10 cellular contexts compared by ENCODE assay signal in genomic region chr15:69299451-69300128, GRCh38. TPM values are rescaled to one million over a fixed set of nuclear protein-coding genes. Genes with fewer than 3 reads are reported as not detected.
DNase-seq lines count a peak whose midpoint lies in the region; TF ChIP-seq lines count a peak whose summit lies in the region.
"Had no signal": no experiment of that assay in that cellular context is flagged by ENCODE, and none has a peak within 500 bp of the region (broad histone marks: within the 10 kb centered on the region; RNA-seq: fewer than 3 reads in every experiment).

No MANE protein-coding gene starts in this region.

- H2AFZ ChIP-seq in MM.1S (ENCODE audit: low read length) = no peak overlapping the region
- H2AFZ ChIP-seq in neuronal stem cell (ENCODE audit: low read length) = peak overlapping the region; percentile 79

- H3K4me1 ChIP-seq in MM.1S (ENCODE audit: low read length) = no peaks in the 10 kb centered on the region
- peaks cover 10 to 36% (median 15%) of the 10 kb centered on the region in 3 donors for H3K4me1 ChIP-seq in esophagus squamous epithelium
- peaks cover 0 to 5% of the 10 kb centered on the region in 2 donors for H3K4me1 ChIP-seq in neuronal stem cell (ENCODE audit: control insufficient read depth in 2 of 2, insufficient read depth in 1 of 2, low read depth in 1 of 2, low read length in 2 of 2)

- TF ChIP-seq POLR2A in esophagus squamous epithelium (IDR thresholded peaks at IDR 0.05) = no peak

- peak overlapping the region; percentile 78 for H3K18ac ChIP-seq in neuronal stem cell (ENCODE audit: low read length)

- H4K91ac ChIP-seq in neuronal stem cell (ENCODE audit: low read depth, low read length, poor library complexity) = no peak overlapping the region

- H3K9me2 ChIP-seq in MM.1S (replicated peaks; ENCODE audit: insufficient read depth, low read length) = no peaks in the 10 kb centered on the region

- H3K9me3 ChIP-seq in MM.1S (replicated peaks; ENCODE audit: insufficient read depth, low read length) (no peaks in the 10 kb centered on the region), esophagus squamous epithelium (no peaks in the 10 kb centered on the region), neuronal stem cell (replicated peaks in 1 of 2; ENCODE audit: control insufficient read depth in 2 of 2, insufficient read depth in 1 of 2, low read depth in 1 of 2, low read length in 2 of 2) (no peaks in the 10 kb centered on the region)

- H3K4ac ChIP-seq in neuronal stem cell (ENCODE audit: low read length) = no peak overlapping the region

- H2BK15ac ChIP-seq in neuronal stem cell (ENCODE audit: low read length) = no peak overlapping the region

- peak overlapping the region; percentile 25 for H3K23ac ChIP-seq in neuronal stem cell (ENCODE audit: low read depth, low read length, poor library complexity)

- no peak overlapping the region for H3K14ac ChIP-seq in neuronal stem cell (ENCODE audit: low read length)

- no peaks in the 10 kb centered on the region for H3K79me2 ChIP-seq in MM.1S (ENCODE audit: low read length)

- no peaks in the 10 kb centered on the region for H4K20me1 ChIP-seq in MM.1S (ENCODE audit: insufficient read depth, low read length)

- H3K79me1 ChIP-seq in neuronal stem cell (ENCODE audit: low read depth, low read length) = no peaks in the 10 kb centered on the region

- peak overlapping the region; percentile 49; the same call in 1 of the 2 replicates for H3K4me2 ChIP-seq in MM.1S (ENCODE audit: low read depth, low read length)
- peak overlapping the region; percentile 86 for H3K4me2 ChIP-seq in neuronal stem cell (ENCODE audit: insufficient read depth, low read length, poor library complexity, severe bottlenecking)

- H3K9ac ChIP-seq in MM.1S (ENCODE audit: low read length) (no peak overlapping the region), neuronal stem cell (ENCODE audit: low read depth, low read length, poor library complexity) (no peak overlapping the region)

- H3K36me3 ChIP-seq in MM.1S (replicated peaks; ENCODE audit: insufficient read depth, low read length) (no peaks in the 10 kb centered on the region), esophagus squamous epithelium (no peaks in the 10 kb centered on the region), neuronal stem cell (replicated peaks in 1 of 2; ENCODE audit: control insufficient read depth in 2 of 2, insufficient read depth in 2 of 2, low read length in 2 of 2) (no peaks in the 10 kb centered on the region)

- TF ChIP-seq CTCF in AG10803 (conservative IDR thresholded peaks at IDR 0.05; ENCODE audit: low read length) (no peak), MM.1S (IDR thresholded peaks at IDR 0.05; ENCODE audit: low read length) (no peak), esophagus squamous epithelium (IDR thresholded peaks at IDR 0.05) (no peak)

- H4K8ac ChIP-seq in neuronal stem cell (ENCODE audit: low read depth, low read length) = no peak overlapping the region

- H3K4me3 ChIP-seq in AG10803 (ENCODE audit: low read length) = peak overlapping the region; percentile 56
- H3K4me3 ChIP-seq in MM.1S (ENCODE audit: low read length) = peak overlapping the region; percentile 43; the same call in 1 of the 2 replicates
- H3K4me3 ChIP-seq in esophagus squamous epithelium = peak overlapping the region; percentile 54 to 70 (median 60)
- H3K4me3 ChIP-seq in neuronal stem cell (ENCODE audit: low read length in 2 of 2) = peak overlapping the region in 1 of 2 donors; percentile 65

- H2BK5ac ChIP-seq in neuronal stem cell (ENCODE audit: low read length) = no peak overlapping the region

- WGBS in esophagus squamous epithelium, 2 donors = 30 to 44% methylated on average over 2 to 11 of the region's 20 CpGs
- no CpG with 5 or more reads among the region's 20 CpGs for WGBS in neuronal stem cell (ENCODE audit: extremely low coverage in 2 of 2, insufficient read length in 2 of 2, insufficient replicate concordance in 1 of 2), 2 donors

- no peak overlapping the region for H3K27ac ChIP-seq in MM.1S (ENCODE audit: low read length)
- H3K27ac ChIP-seq in esophagus squamous epithelium = peak overlapping the region in 3 of 4 donors; percentile 58 to 67 (median 63)
- H3K27ac ChIP-seq in neuronal stem cell (replicated peaks; ENCODE audit: low read length) = no peak overlapping the region

- no peak overlapping the region for H2BK12ac ChIP-seq in neuronal stem cell (ENCODE audit: low read length)

- no peak for DNase-seq in AG10803 (ENCODE audit: low read depth)
- no peak for DNase-seq in MM.1S
- DNase-seq in esophagus squamous epithelium (lab: John Stamatoyannopoulos, UW) = no peak
- no peak for DNase-seq in neuronal stem cell (ENCODE audit: low spot score)
- no peak for DNase-seq in stimulated activated CD4-positive, alpha-beta T cell treated with anti-CD3 and anti-CD28 coated beads, Interleukin-4, amount 100 ng/mL, for 24 hours
- no peak for DNase-seq in RPMI8226
- DNase-seq in SW 1271 (lab: John Stamatoyannopoulos, UW) = no peak
- no peak for DNase-seq in activated effector memory CD4-positive, alpha-beta T cell treated with Interleukin-2 at 50 U/mL for 16 hours

- no peak overlapping the region for H2BK120ac ChIP-seq in neuronal stem cell (ENCODE audit: low read depth, low read length)

- H3F3A ChIP-seq in MM.1S (ENCODE audit: insufficient read depth, low read length) = no peaks in the 10 kb centered on the region

- intact Hi-C loops in esophagus squamous epithelium (cut with DNase I) = no loop called here

- H3K27me3 ChIP-seq in MM.1S (replicated peaks; ENCODE audit: insufficient read depth, low read length) = peaks cover 13% of the 10 kb centered on the region; the same call in 1 of the 2 replicates
- peaks cover 0 to 70% (median 5%) of the 10 kb centered on the region in 4 donors for H3K27me3 ChIP-seq in esophagus squamous epithelium
- peaks cover 8 to 74% (median 38%) of the 10 kb centered on the region in 3 experiments for H3K27me3 ChIP-seq in neuronal stem cell (ENCODE audit: control insufficient read depth in 3 of 3, insufficient read depth in 3 of 3, low read depth in 1 of 3, low read length in 3 of 3)

- H2AK5ac ChIP-seq in neuronal stem cell (ENCODE audit: low read depth, low read length) = peak overlapping the region; percentile 45

RNA-seq across cellular contexts. Expression of gene PAQR5, which starts 0.9 kb away (rescaled TPM):
- 10 to 100 TPM in 3 of 4 donors, 1 to 10 TPM in 1; 6.4 to 39.8 (median 14.4) TPM for total RNA-seq in esophagus squamous epithelium
- polyA plus RNA-seq in neuronal stem cell (2013, experiment 1 of 2) = 0.39 TPM
- 0.48 TPM for polyA plus RNA-seq in neuronal stem cell (2013, experiment 2 of 2)
- total RNA-seq: glomerular endothelial cell had no signal
- polyA plus RNA-seq: IgD-negative memory B cell had no signal

Comparison
In these comparisons a context has a peak if more than half of its experiments do, and no peak if none do; other contexts are left out.
1. H3K27ac ChIP-seq: peak in esophagus squamous epithelium (3 of 4); none in MM.1S (single experiment) and neuronal stem cell (single experiment).